Comparison of ENCODE assay signal across 8 cellular contexts in the genomic region with DNA sequence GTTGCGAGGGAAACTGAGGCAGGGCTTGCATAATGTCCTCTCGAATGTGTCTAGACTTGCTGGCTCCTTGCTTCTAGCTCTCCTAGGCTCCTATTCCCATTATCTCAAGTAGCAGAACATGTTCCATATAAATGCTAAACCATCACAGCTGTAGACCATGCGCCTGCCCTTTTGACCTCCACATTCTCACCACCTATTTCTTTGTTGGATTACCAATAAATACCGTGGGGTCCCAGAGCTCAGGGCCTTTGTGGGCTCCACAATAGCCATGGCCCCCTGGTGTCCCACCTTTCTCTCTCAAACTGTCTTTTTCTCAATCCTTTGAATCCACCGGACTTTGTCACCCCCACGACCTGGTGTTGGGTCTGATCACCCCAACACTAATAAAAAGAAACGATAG.
DNase-seq lines count a peak whose midpoint lies in the region; ATAC-seq and TF ChIP-seq lines count a peak whose summit lies in the region.
"Not testable (repeated sequence)": the region's sequence is repeated elsewhere in the genome, so short reads cannot be mapped to it uniquely, and the experiment has no call there.

No MANE protein-coding gene starts in this region.

- peak overlapping the region; percentile 27 for H3K4me3 Mint-ChIP-seq in activated CD4-positive, alpha-beta T cell treated with anti-CD3 and anti-CD28 coated beads, Interleukin-2, amount 10 ng/mL, durations not matched to agents 24 days and 14 days
- H3K4me3 Mint-ChIP-seq in activated naive CD4-positive, alpha-beta T cell treated with anti-CD3 and anti-CD28 coated beads, Interleukin-2, amount 10 ng/mL, durations not matched to agents 7 days and 5 days; central memory CD8-positive, alpha-beta T cell; progenitor cell of endocrine pancreas (ENCODE audit: low read depth): not testable (repeated sequence)
- H3K4me3 Mint-ChIP-seq in endothelial cell (ENCODE audit: unreplicated experiment): peak overlapping the region; percentile 14
- H3K4me3 Mint-ChIP-seq in natural killer cell: peak overlapping the region; percentile 35

- not testable (repeated sequence) for H3K27ac Mint-ChIP-seq in activated CD4-positive, alpha-beta T cell treated with anti-CD3 and anti-CD28 coated beads, Interleukin-2, amount 10 ng/mL, durations not matched to agents 24 days and 14 days; endothelial cell (ENCODE audit: unreplicated experiment)
- H3K27ac Mint-ChIP-seq in activated naive CD4-positive, alpha-beta T cell treated with anti-CD3 and anti-CD28 coated beads, Interleukin-2, amount 10 ng/mL, durations not matched to agents 7 days and 5 days: peak overlapping the region; percentile 30
- H3K27ac Mint-ChIP-seq in central memory CD8-positive, alpha-beta T cell (ENCODE audit: low read depth): peak overlapping the region; percentile 78
- H3K27ac Mint-ChIP-seq in natural killer cell: peak overlapping the region; percentile 76 to 78
- peak overlapping the region; percentile 18 for H3K27ac Mint-ChIP-seq in progenitor cell of endocrine pancreas

- H3K36me3 ChIP-seq in HUES64 (ENCODE audit: insufficient read depth, low read length): not testable (repeated sequence)

- 52% methylated on average over 6 of the region's 7 CpGs for WGBS in HUES64

- H3K27me3 ChIP-seq in HUES64 (ENCODE audit: insufficient read depth, low read length): not testable (repeated sequence)

- CTCF ChIA-PET in activated naive CD4-positive, alpha-beta T cell treated with anti-CD3 and anti-CD28 coated beads, Interleukin-2, amount 10 ng/mL, durations not matched to agents 7 days and 5 days (lab: Charles Lee): interaction anchor here (1.1 kb wide), 1 partner anchor 131 kb away, joined by 3 read pairs; no protein-coding TSS in a partner anchor

- 0 out of 2 replicates have a peak overlapping the region, but pooled peaks have one; percentile 10 for H3K4me3 ChIP-seq in HUES64 (ENCODE audit: low read length)

- peaks cover 69% of the 10 kb centered on the region for H3K4me1 ChIP-seq in HUES64 (ENCODE audit: insufficient read depth, low read length)

- not testable (repeated sequence) for H3K9me3 ChIP-seq in HUES64 (ENCODE audit: insufficient read depth, low read depth, low read length)

- not testable (repeated sequence) for H3K27me3 Mint-ChIP-seq in activated CD4-positive, alpha-beta T cell treated with anti-CD3 and anti-CD28 coated beads, Interleukin-2, amount 10 ng/mL, durations not matched to agents 24 days and 14 days; activated naive CD4-positive, alpha-beta T cell treated with anti-CD3 and anti-CD28 coated beads, Interleukin-2, amount 10 ng/mL, durations not matched to agents 7 days and 5 days; central memory CD8-positive, alpha-beta T cell; endothelial cell (ENCODE audit: unreplicated experiment); natural killer cell (ENCODE audit: low read depth in 2 of 2); progenitor cell of endocrine pancreas

- H3K9ac ChIP-seq in HUES64 (ENCODE audit: low read depth, low read length): peak overlapping the region; percentile 50; the same call in 1 of the 2 replicates

- not testable (repeated sequence) for H3K9me3 Mint-ChIP-seq in activated CD4-positive, alpha-beta T cell treated with anti-CD3 and anti-CD28 coated beads, Interleukin-2, amount 10 ng/mL, durations not matched to agents 24 days and 14 days; activated naive CD4-positive, alpha-beta T cell treated with anti-CD3 and anti-CD28 coated beads, Interleukin-2, amount 10 ng/mL, durations not matched to agents 7 days and 5 days; central memory CD8-positive, alpha-beta T cell; endothelial cell (ENCODE audit: unreplicated experiment); natural killer cell; progenitor cell of endocrine pancreas (ENCODE audit: low read depth)

- intact Hi-C loops in activated CD4-positive, alpha-beta T cell treated with anti-CD3 and anti-CD28 coated beads, Interleukin-2, amount 10 ng/mL, durations not matched to agents 24 days and 14 days (cut with micrococcal nuclease); natural killer cell (cut with micrococcal nuclease): not testable (repeated sequence)

- not testable (repeated sequence) for TF ChIP-seq CTCF in endothelial cell (IDR thresholded peaks at IDR 0.05; ENCODE audit: unreplicated experiment); natural killer cell (IDR thresholded peaks at IDR 0.05); progenitor cell of endocrine pancreas (IDR thresholded peaks at IDR 0.05; ENCODE audit: unreplicated experiment)

- H3K4me1 Mint-ChIP-seq in activated CD4-positive, alpha-beta T cell treated with anti-CD3 and anti-CD28 coated beads, Interleukin-2, amount 10 ng/mL, durations not matched to agents 24 days and 14 days: peaks cover 31% of the 10 kb centered on the region
- H3K4me1 Mint-ChIP-seq in activated naive CD4-positive, alpha-beta T cell treated with anti-CD3 and anti-CD28 coated beads, Interleukin-2, amount 10 ng/mL, durations not matched to agents 7 days and 5 days: peaks cover 33% of the 10 kb centered on the region
- H3K4me1 Mint-ChIP-seq in central memory CD8-positive, alpha-beta T cell: peaks cover 46% of the 10 kb centered on the region
- H3K4me1 Mint-ChIP-seq in endothelial cell (ENCODE audit: unreplicated experiment): peaks cover 32% of the 10 kb centered on the region
- peaks cover 39 to 53% of the 10 kb centered on the region in 2 donors for H3K4me1 Mint-ChIP-seq in natural killer cell
- peaks cover 23% of the 10 kb centered on the region for H3K4me1 Mint-ChIP-seq in progenitor cell of endocrine pancreas (ENCODE audit: low read depth)

- DNase-seq in ELF-1 (ENCODE audit: low read depth, low spot score): peak; percentile 24
- DNase-seq in activated CD4-positive, alpha-beta T cell treated with anti-CD3 and anti-CD28 coated beads, Interleukin-2, amount 10 ng/mL, durations not matched to agents 24 days and 14 days; activated naive CD4-positive, alpha-beta T cell treated with anti-CD3 and anti-CD28 coated beads, Interleukin-2, amount 10 ng/mL, durations not matched to agents 7 days and 5 days; central memory CD8-positive, alpha-beta T cell (ENCODE audit: low spot score in 2 of 2); endothelial cell (ENCODE audit: low spot score); natural killer cell; progenitor cell of endocrine pancreas (ENCODE audit: low spot score, unreplicated experiment): not testable (repeated sequence)

- peaks cover 14% of the 10 kb centered on the region for H3K36me3 Mint-ChIP-seq in activated CD4-positive, alpha-beta T cell treated with anti-CD3 and anti-CD28 coated beads, Interleukin-2, amount 10 ng/mL, durations not matched to agents 24 days and 14 days (ENCODE audit: low read depth)
- H3K36me3 Mint-ChIP-seq in activated naive CD4-positive, alpha-beta T cell treated with anti-CD3 and anti-CD28 coated beads, Interleukin-2, amount 10 ng/mL, durations not matched to agents 7 days and 5 days; endothelial cell (ENCODE audit: low read depth, unreplicated experiment); natural killer cell; progenitor cell of endocrine pancreas (ENCODE audit: insufficient read depth): not testable (repeated sequence)
- H3K36me3 Mint-ChIP-seq in central memory CD8-positive, alpha-beta T cell (ENCODE audit: insufficient read depth): peaks cover 16% of the 10 kb centered on the region

- not testable (repeated sequence) for ATAC-seq in central memory CD8-positive, alpha-beta T cell (replicated peaks; ENCODE audit: extremely low read depth, poor library complexity, severe bottlenecking); natural killer cell

- peak overlapping the region; percentile 96 for H3K27ac ChIP-seq in HUES64 (ENCODE audit: low read depth, low read length)
